1 cellular context compared by ENCODE assay signal in genomic region chr3:27679691-27680090, GRCh38.
TF ChIP-seq lines count a peak whose summit lies in the region.

No MANE protein-coding gene starts in this region.

TF ChIP-seq in A549, 52 proteins besides CTCF, POLR2A, EP300 and RAD21 (continued from another document):
- TF ChIP-seq, protein P1, sequence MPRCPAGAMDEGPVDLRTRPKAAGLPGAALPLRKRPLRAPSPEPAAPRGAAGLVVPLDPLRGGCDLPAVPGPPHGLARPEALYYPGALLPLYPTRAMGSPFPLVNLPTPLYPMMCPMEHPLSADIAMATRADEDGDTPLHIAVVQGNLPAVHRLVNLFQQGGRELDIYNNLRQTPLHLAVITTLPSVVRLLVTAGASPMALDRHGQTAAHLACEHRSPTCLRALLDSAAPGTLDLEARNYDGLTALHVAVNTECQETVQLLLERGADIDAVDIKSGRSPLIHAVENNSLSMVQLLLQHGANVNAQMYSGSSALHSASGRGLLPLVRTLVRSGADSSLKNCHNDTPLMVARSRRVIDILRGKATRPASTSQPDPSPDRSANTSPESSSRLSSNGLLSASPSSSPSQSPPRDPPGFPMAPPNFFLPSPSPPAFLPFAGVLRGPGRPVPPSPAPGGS (IDR thresholded peaks at IDR 0.05): no peak
- TF ChIP-seq TP53 (CRISPR knock-in tag; IDR thresholded peaks at IDR 0.05): no peak
- TF ChIP-seq CHD4 (IDR thresholded peaks at IDR 0.05; ENCODE audit: borderline replicate concordance): no peak
- TF ChIP-seq CBX8 (IDR thresholded peaks at IDR 0.05): no peak
- TF ChIP-seq, protein P2, sequence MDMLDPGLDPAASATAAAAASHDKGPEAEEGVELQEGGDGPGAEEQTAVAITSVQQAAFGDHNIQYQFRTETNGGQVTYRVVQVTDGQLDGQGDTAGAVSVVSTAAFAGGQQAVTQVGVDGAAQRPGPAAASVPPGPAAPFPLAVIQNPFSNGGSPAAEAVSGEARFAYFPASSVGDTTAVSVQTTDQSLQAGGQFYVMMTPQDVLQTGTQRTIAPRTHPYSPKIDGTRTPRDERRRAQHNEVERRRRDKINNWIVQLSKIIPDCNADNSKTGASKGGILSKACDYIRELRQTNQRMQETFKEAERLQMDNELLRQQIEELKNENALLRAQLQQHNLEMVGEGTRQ (IDR thresholded peaks at IDR 0.05): no peak
- no peak for TF ChIP-seq RCOR1 (IDR thresholded peaks at IDR 0.05; ENCODE audit: low read depth, low read length)
- TF ChIP-seq CHD2 (IDR thresholded peaks at IDR 0.05; ENCODE audit: low read length, partially characterized antibody): no peak
- TF ChIP-seq EHMT2 (IDR thresholded peaks at IDR 0.05; ENCODE audit: low read depth): no peak
- no peak for TF ChIP-seq ZFP36 (IDR thresholded peaks at IDR 0.05; ENCODE audit: borderline replicate concordance, partially characterized antibody)
- no peak for TF ChIP-seq CEBPB (IDR thresholded peaks at IDR 0.05)
- TF ChIP-seq MAZ (IDR thresholded peaks at IDR 0.05; ENCODE audit: borderline replicate concordance, low read depth, low read length): no peak
- TF ChIP-seq PHF8 (IDR thresholded peaks at IDR 0.05; ENCODE audit: borderline replicate concordance, low read depth): no peak
- TF ChIP-seq SREBF2 (IDR thresholded peaks at IDR 0.05): no peak
- TF ChIP-seq, protein P3, sequence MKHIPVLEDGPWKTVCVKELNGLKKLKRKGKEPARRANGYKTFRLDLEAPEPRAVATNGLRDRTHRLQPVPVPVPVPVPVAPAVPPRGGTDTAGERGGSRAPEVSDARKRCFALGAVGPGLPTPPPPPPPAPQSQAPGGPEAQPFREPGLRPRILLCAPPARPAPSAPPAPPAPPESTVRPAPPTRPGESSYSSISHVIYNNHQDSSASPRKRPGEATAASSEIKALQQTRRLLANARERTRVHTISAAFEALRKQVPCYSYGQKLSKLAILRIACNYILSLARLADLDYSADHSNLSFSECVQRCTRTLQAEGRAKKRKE (CRISPR knock-in tag; IDR thresholded peaks at IDR 0.05; ENCODE audit: low read depth): no peak
